In genomic region chr17:75779250-75779986, GRCh38 we compare ENCODE assay signal across 8 cellular contexts. TPM values are rescaled to one million over a fixed set of nuclear protein-coding genes. Genes with fewer than 3 reads are reported as not detected.
A peak's percentile ranks its signal among the peaks of the same experiment; 100 is the strongest.
DNase-seq lines count a peak whose midpoint lies in the region; ATAC-seq and TF ChIP-seq lines count a peak whose summit lies in the region.

No MANE protein-coding gene starts in this region.

- peak overlapping the region in 1 of 2 experiments; percentile 82; a peak in 1 of 4 replicates for H4K8ac ChIP-seq in IMR-90 (ENCODE audit: low read depth in 2 of 2, low read length in 2 of 2)

- H3K79me1 ChIP-seq in IMR-90 (ENCODE audit: low read depth in 1 of 2, low read length in 2 of 2), result peaks cover 15 to 41% of the 10 kb centered on the region in 2 experiments

- H3K18ac ChIP-seq in IMR-90 (ENCODE audit: low read depth, low read length), result no peak overlapping the region

- TF ChIP-seq POLR2A in IMR-90 (IDR thresholded peaks at IDR 0.05; ENCODE audit: low read depth, low read length), result peak; percentile 100

- peak; percentile 99 for DNase-seq in DMS114 treated with DMSO at 0.1 percent for 48 hours (lab: John Stamatoyannopoulos, UW; ENCODE audit: unreplicated experiment)
- DNase-seq in IMR-90, result peak; percentile 100
- peak; percentile 100 for DNase-seq in OCI-LY7 (ENCODE audit: low spot score)
- peak; percentile 90 for DNase-seq in activated T-cell treated with anti-CD3 and anti-CD28 coated beads for 48 hours (ENCODE audit: low read depth)
- DNase-seq in epithelial cell of proximal tubule (ENCODE audit: low read depth), result peak; percentile 98
- DNase-seq in stimulated activated CD8-positive, alpha-beta memory T cell treated with anti-CD3 and anti-CD28 coated beads, Interleukin-4, amount 100 ng/mL, for 4 hours (ENCODE audit: low read depth in 2 of 2, low spot score in 1 of 2), result peak; percentile 81 to 90

- H3K4ac ChIP-seq in IMR-90 (ENCODE audit: low read depth, low read length), result peak overlapping the region; percentile 80

- no peak overlapping the region for H4K5ac ChIP-seq in IMR-90 (ENCODE audit: low read depth, low read length)

- H3K9me1 ChIP-seq in IMR-90 (ENCODE audit: insufficient read depth, low read length), result peaks cover 18% of the 10 kb centered on the region

- H3K27ac ChIP-seq in IMR-90 (ENCODE audit: insufficient read depth, low read length) (peak overlapping the region; percentile 86), OCI-LY7 (ENCODE audit: low read depth, low read length, poor library complexity, severe bottlenecking) (peak overlapping the region; percentile 84), mucosa of rectum (ENCODE audit: low read depth in 2 of 2, low read length in 2 of 2) (peak overlapping the region; percentile 99 to 100)

- H4K91ac ChIP-seq in IMR-90 (ENCODE audit: insufficient read depth, low read depth, low read length), result peak overlapping the region; percentile 59; the same call in 1 of the 2 replicates

- no peaks in the 10 kb centered on the region for H3K9me2 ChIP-seq in OCI-LY7 (ENCODE audit: insufficient read depth, low read length)

- no peak overlapping the region; the same call in 1 of the 2 replicates for H2BK120ac ChIP-seq in IMR-90 (ENCODE audit: low read depth, low read length)

- H3K14ac ChIP-seq in IMR-90 (replicated peaks; ENCODE audit: low read depth, low read length), result peak overlapping the region; percentile 80

- H3K4me1 ChIP-seq in IMR-90 (ENCODE audit: control insufficient read depth, insufficient read depth, low read length), result peaks cover 6% of the 10 kb centered on the region
- peaks cover 45% of the 10 kb centered on the region for H3K4me1 ChIP-seq in OCI-LY7 (ENCODE audit: insufficient read depth, low read length, poor library complexity, severe bottlenecking)
- peaks cover 24 to 38% of the 10 kb centered on the region in 2 donors for H3K4me1 ChIP-seq in mucosa of rectum (ENCODE audit: control insufficient read depth in 2 of 2, insufficient read depth in 2 of 2, low read length in 2 of 2)

- intact Hi-C loops in IMR-90 (cut with micrococcal nuclease), result no loop called here
- intact Hi-C loops in OCI-LY7 (cut with micrococcal nuclease; ENCODE audit: unreplicated experiment), result loop anchor here (1.0 to 5.0 kb wide), 3 partner anchors 14 to 488 kb away; partner anchors contain the start of genes GALK1, TRIM65 and UBALD2

- H3K9ac ChIP-seq in IMR-90 (ENCODE audit: low read depth, low read length) (peak overlapping the region; percentile 80), mucosa of rectum (ENCODE audit: low read depth in 1 of 2, low read length in 2 of 2) (peak overlapping the region; percentile 96 to 99)

- no peak overlapping the region for H2BK15ac ChIP-seq in IMR-90 (ENCODE audit: low read depth, low read length)

- BruUV-seq in IMR-90 (replicated peaks; lab: Mats Ljungman, UMichigan), result no TSS peak
- no TSS peak for BruUV-seq in OCI-LY7 (replicated peaks; lab: Mats Ljungman, UMichigan)

- dilution Hi-C loops in IMR-90 (cut with HindIII; ENCODE audit: low sequenced_read_pairs, unreplicated experiment), result no loop called here

- H3K79me2 ChIP-seq in OCI-LY7 (ENCODE audit: insufficient read depth, low read depth, low read length), result peaks cover 33% of the 10 kb centered on the region

- H3K56ac ChIP-seq in IMR-90 (ENCODE audit: extremely low read depth, insufficient read depth, low read length), result peak overlapping the region; percentile 65; the same call in 1 of the 2 replicates

- TF ChIP-seq CTCF in IMR-90 (conservative IDR thresholded peaks at IDR 0.05; ENCODE audit: low read depth, low read length), result no peak
- peak; percentile 71 for TF ChIP-seq CTCF in OCI-LY7 (conservative IDR thresholded peaks at IDR 0.05; ENCODE audit: low read length)
- no peak for TF ChIP-seq CTCF in epithelial cell of proximal tubule (conservative IDR thresholded peaks at IDR 0.05; ENCODE audit: low read depth, low read length)

- H4K20me1 ChIP-seq in IMR-90 (ENCODE audit: insufficient read depth, low read length) (peaks cover 51% of the 10 kb centered on the region), OCI-LY7 (ENCODE audit: insufficient read depth, low read length) (peaks cover 24% of the 10 kb centered on the region)

- no peak for TF ChIP-seq RAD21 in IMR-90 (IDR thresholded peaks at IDR 0.05; ENCODE audit: low read length)

- H3K9me3 ChIP-seq in IMR-90 (ENCODE audit: control insufficient read depth, insufficient read depth, low read length) (no peaks in the 10 kb centered on the region), OCI-LY7 (ENCODE audit: low read length) (no peaks in the 10 kb centered on the region), mucosa of rectum (ENCODE audit: control insufficient read depth in 2 of 2, low read length in 2 of 2) (no peaks in the 10 kb centered on the region)

- peak overlapping the region; percentile 52; the same call in 1 of the 2 replicates for H2AK5ac ChIP-seq in IMR-90 (ENCODE audit: low read depth, low read length)

- H2BK5ac ChIP-seq in IMR-90 (ENCODE audit: low read depth, low read length, poor library complexity, severe bottlenecking), result peak overlapping the region; percentile 90

- in situ Hi-C loops in IMR-90 (cut with MboI; ENCODE audit: low sequenced_read_pairs), result no loop called here

- no peak overlapping the region for H3K4me2 ChIP-seq in IMR-90 (ENCODE audit: low read depth, low read length)
- peak overlapping the region; percentile 85 for H3K4me2 ChIP-seq in OCI-LY7 (ENCODE audit: low read length)

- CTCF ChIA-PET in IMR-90 (lab: Yijun Ruan, JAX) (interaction anchor here (1.0 kb wide), 2 partner anchors 26 to 98 kb away, joined by 4 read pairs; no protein-coding TSS in a partner anchor), OCI-LY7 (lab: Charles Lee; ENCODE audit: unreplicated experiment) (interaction anchor here (0.6 to 1.0 kb wide), 4 partner anchors 14 to 51 kb away, joined by 3 to 5 read pairs (median 4); no protein-coding TSS in a partner anchor)

- H2AFZ ChIP-seq in IMR-90 (replicated peaks; ENCODE audit: low read length, poor library complexity), result peak overlapping the region; percentile 82
- no peak overlapping the region; the same call in 1 of the 2 replicates for H2AFZ ChIP-seq in OCI-LY7 (ENCODE audit: low read length)

- H3K27me3 ChIP-seq in IMR-90 (ENCODE audit: control insufficient read depth, insufficient read depth, low read length), result no peaks in the 10 kb centered on the region
- no peaks in the 10 kb centered on the region for H3K27me3 ChIP-seq in mucosa of rectum (ENCODE audit: control insufficient read depth in 2 of 2, insufficient read depth in 2 of 2, low read length in 2 of 2)

- H3K4me3 ChIP-seq in IMR-90 (ENCODE audit: insufficient read depth, low read depth, low read length), result peak overlapping the region; percentile 62
- peak overlapping the region; percentile 83 for H3K4me3 ChIP-seq in OCI-LY7 (ENCODE audit: low read depth, low read length, poor library complexity, severe bottlenecking)
- peak overlapping the region; percentile 80 for H3K4me3 ChIP-seq in epithelial cell of proximal tubule (ENCODE audit: low read depth, low read length)
- peak overlapping the region; percentile 88 to 89 for H3K4me3 ChIP-seq in mucosa of rectum (ENCODE audit: low read length in 2 of 2)

- H3K36me3 ChIP-seq in IMR-90 (ENCODE audit: control insufficient read depth, insufficient read depth, low read length), result peaks cover 23% of the 10 kb centered on the region
- H3K36me3 ChIP-seq in OCI-LY7 (ENCODE audit: insufficient read depth, low read length), result peaks cover 46% of the 10 kb centered on the region
- peaks cover 20 to 21% of the 10 kb centered on the region in 2 donors for H3K36me3 ChIP-seq in mucosa of rectum (ENCODE audit: control insufficient read depth in 2 of 2, insufficient read depth in 2 of 2, low read length in 2 of 2)

- H2BK20ac ChIP-seq in IMR-90 (ENCODE audit: low read depth, low read length), result no peak overlapping the region

- ATAC-seq in GM21529 (IDR thresholded peaks at IDR 0.05; ENCODE audit: unreplicated experiment) (peak; percentile 64), IMR-90 (ENCODE audit: low read depth) (peak; percentile 75)

- POLR2A ChIA-PET in IMR-90 (lab: Charles Lee; ENCODE audit: unreplicated experiment) (interaction anchor here (0.6 to 1.0 kb wide), 14 partner anchors 9 to 218 kb away, joined by 3 to 12 read pairs (median 4); partner anchors contain the start of genes GALK1, TRIM65 and WBP2), OCI-LY7 (lab: Charles Lee) (interaction anchor here (0.6 to 2.1 kb wide), 30 partner anchors 8 to 441 kb away, joined by 3 to 20 read pairs (median 4); partner anchors contain the start of genes GALK1, SMIM5, TMEM94 and WBP2)

- no peak overlapping the region for H3K23ac ChIP-seq in IMR-90 (ENCODE audit: low read depth, low read length)

- WGBS in IMR-90 (ENCODE audit: extremely low coverage in 2 of 2, insufficient read length in 1 of 2), 2 experiments, result 2% methylated on average over 44 of the region's 84 CpGs; no CpG with 5 or more reads in 1 of the 2 experiments

- peak overlapping the region; percentile 98 for H2AK9ac ChIP-seq in IMR-90 (replicated peaks; ENCODE audit: low read depth, low read length, poor library complexity)

TF ChIP-seq in IMR-90, 13 proteins besides CTCF, POLR2A, EP300 and RAD21 (continues in another document):
- TF ChIP-seq NFE2L2 (IDR thresholded peaks at IDR 0.05; ENCODE audit: low read depth, low read length) (peak; percentile 51; the same call in 1 of the 2 replicates), FOS (IDR thresholded peaks at IDR 0.05; ENCODE audit: low read depth, low read length) (peak; percentile 55), CEBPB (IDR thresholded peaks at IDR 0.05; ENCODE audit: low read depth, low read length) (no peak), MAZ (IDR thresholded peaks at IDR 0.05; ENCODE audit: borderline replicate concordance, low read depth, low read length) (peak; percentile 95)

RNA-seq across cellular contexts. Expression of gene UNK, which starts 5.2 kb away (rescaled TPM):
- total RNA-seq in IMR-90 (2012; rRNA removed), result 15.4 and 15.8 TPM in 2 replicates
- 16.9 and 17.3 TPM in 2 replicates for polyA plus RNA-seq in IMR-90 (2012; rRNA removed)
- polyA plus RNA-seq in IMR-90 (2012; cell fraction: cytosol; rRNA removed), result 14.3 and 21.3 TPM in 2 replicates
- polyA plus RNA-seq in IMR-90 (2012; cell fraction: nucleus; rRNA removed; ENCODE audit: low replicate concordance), result 35.1 and 41.8 TPM in 2 replicates
- total RNA-seq in OCI-LY7 (2014; rRNA removed; shearing (Covaris generic)), result 41.5 and 44.0 TPM in 2 replicates
- 67.6 and 77.3 TPM in 2 replicates for total RNA-seq in OCI-LY7 (2022)
- 19.4 and 20.3 TPM in 2 replicates for total RNA-seq in epithelial cell of proximal tubule

RNA-seq across cellular contexts. Expression of gene GALK1, which starts 14.4 kb away (rescaled TPM):
- total RNA-seq in IMR-90 (2012; rRNA removed), result 18.9 and 21.9 TPM in 2 replicates
- polyA plus RNA-seq in IMR-90 (2012; rRNA removed), result 19.9 and 28.7 TPM in 2 replicates
- polyA plus RNA-seq in IMR-90 (2012; cell fraction: cytosol; rRNA removed), result 34.6 and 48.4 TPM in 2 replicates
- polyA plus RNA-seq in IMR-90 (2012; cell fraction: nucleus; rRNA removed; ENCODE audit: low replicate concordance), result 51.9 and 143 TPM in 2 replicates
- total RNA-seq in OCI-LY7 (2014; rRNA removed; shearing (Covaris generic)), result 88.2 and 99.4 TPM in 2 replicates
- total RNA-seq in OCI-LY7 (2022), result 74.8 and 76.5 TPM in 2 replicates
- total RNA-seq in epithelial cell of proximal tubule, result 44.3 and 48.2 TPM in 2 replicates

RNA-seq across cellular contexts. Expression of gene ITGB4, which starts 58.2 kb away (rescaled TPM):
- total RNA-seq in IMR-90 (2012; rRNA removed), result under 0.01 TPM in 1 of 2 replicates, not detected in the other
- 0.27 and 0.39 TPM in 2 replicates for polyA plus RNA-seq in IMR-90 (2012; rRNA removed)
- polyA plus RNA-seq in IMR-90 (2012; cell fraction: cytosol; rRNA removed), result 0.04 and 0.36 TPM in 2 replicates
- 0.63 and 1.5 TPM in 2 replicates for polyA plus RNA-seq in IMR-90 (2012; cell fraction: nucleus; rRNA removed; ENCODE audit: low replicate concordance)
- total RNA-seq in OCI-LY7 (2014; rRNA removed; shearing (Covaris generic)), result 0.66 and 2.0 TPM in 2 replicates
- total RNA-seq in OCI-LY7 (2022), result 1.9 and 3.9 TPM in 2 replicates
- 22.6 and 33.3 TPM in 2 replicates for total RNA-seq in epithelial cell of proximal tubule

Comparison
In these comparisons a context has a peak if more than half of its experiments do, and no peak if none do; other contexts are left out.
1. Peak in every context shown above with its lines: DNase-seq, ATAC-seq, H3K4me3 ChIP-seq and H3K27ac ChIP-seq.